ENCODE assay signal across 24 cellular contexts in genomic region chr7:81641873-81642272, GRCh38.
"Had no signal": no experiment of that assay in that cellular context is flagged by ENCODE, and none has a peak within 500 bp of the region (broad histone marks: within the 10 kb centered on the region; RNA-seq: fewer than 3 reads in every experiment).

No MANE protein-coding gene starts in this region.

- H3K27ac ChIP-seq: brain microvascular endothelial cell, epithelial cell of prostate, lower lobe of right lung, right atrium auricular region, skin epidermis, transverse colon, vagina had no signal

- H3K9me3 Mint-ChIP-seq: activated naive CD8-positive, alpha-beta T cell treated with anti-CD3 and anti-CD28 coated beads, Interleukin-2, amount 10 ng/mL, durations not matched to agents 7 days and 5 days had no signal

- H3K4me3 ChIP-seq: lower lobe of right lung, right atrium auricular region, skin epidermis, transverse colon, vagina had no signal

- H3K27me3 ChIP-seq: brain microvascular endothelial cell, right atrium auricular region, transverse colon, vagina had no signal

- H3K4me1 Mint-ChIP-seq: activated naive CD8-positive, alpha-beta T cell treated with anti-CD3 and anti-CD28 coated beads, Interleukin-2, amount 10 ng/mL, durations not matched to agents 7 days and 5 days; central memory CD8-positive, alpha-beta T cell had no signal

- H3K27me3 Mint-ChIP-seq: activated naive CD8-positive, alpha-beta T cell treated with anti-CD3 and anti-CD28 coated beads, Interleukin-2, amount 10 ng/mL, durations not matched to agents 7 days and 5 days; central memory CD8-positive, alpha-beta T cell; dendritic cell treated with granulocyte-macrophage colony-stimulating factor and Interleukin-4, amounts not matched to agents 40 ng/mL and 50 ng/mL, for 4 days; effector memory CD8-positive, alpha-beta T cell; progenitor cell of endocrine pancreas had no signal

- H3K4me1 ChIP-seq: lower lobe of right lung, right atrium auricular region, transverse colon had no signal

- H3K36me3 ChIP-seq: brain microvascular endothelial cell, lower lobe of right lung, right atrium auricular region, transverse colon, vagina had no signal

- DNase-seq: activated CD4-positive, alpha-beta T cell treated with anti-CD3 and anti-CD28 coated beads, Interleukin-2, amount 50 U/mL, for 1 hour; activated CD8-positive, alpha-beta memory T cell treated with anti-CD3 and anti-CD28 coated beads for 24 hours; activated gamma-delta T cell treated with Interleukin-2 at 50 U/mL for 16 hours; activated naive CD8-positive, alpha-beta T cell treated with anti-CD3 and anti-CD28 coated beads, Interleukin-2, amount 10 ng/mL, durations not matched to agents 7 days and 5 days; brain microvascular endothelial cell; effector memory CD8-positive, alpha-beta T cell; foreskin melanocyte; head of caudate nucleus; left colon; lower lobe of right lung; nephron progenitor cell; occipital lobe; stimulated activated CD4-positive, alpha-beta T cell treated with anti-CD3 and anti-CD28 coated beads, Interleukin-15, amount 100 ng/mL, for 24 hours; stimulated activated CD4-positive, alpha-beta T cell treated with anti-CD3 and anti-CD28 coated beads, Interleukin-4, amount 100 ng/mL, for 24 hours; stimulated activated naive CD4-positive, alpha-beta T cell; transverse colon had no signal

- ATAC-seq: effector memory CD8-positive, alpha-beta T cell; left colon; lower lobe of right lung had no signal

- H3K27ac Mint-ChIP-seq: activated naive CD8-positive, alpha-beta T cell treated with anti-CD3 and anti-CD28 coated beads, Interleukin-2, amount 10 ng/mL, durations not matched to agents 7 days and 5 days; dendritic cell treated with granulocyte-macrophage colony-stimulating factor and Interleukin-4, amounts not matched to agents 40 ng/mL and 50 ng/mL, for 4 days; effector memory CD8-positive, alpha-beta T cell; mesothelial cell of epicardium; nephron progenitor cell; progenitor cell of endocrine pancreas had no signal

- H3K9me3 ChIP-seq: lower lobe of right lung, transverse colon, vagina had no signal

- H3K4me3 Mint-ChIP-seq: activated naive CD8-positive, alpha-beta T cell treated with anti-CD3 and anti-CD28 coated beads, Interleukin-2, amount 10 ng/mL, durations not matched to agents 7 days and 5 days; central memory CD8-positive, alpha-beta T cell; dendritic cell treated with granulocyte-macrophage colony-stimulating factor and Interleukin-4, amounts not matched to agents 40 ng/mL and 50 ng/mL, for 4 days; effector memory CD8-positive, alpha-beta T cell; mesothelial cell of epicardium; nephron progenitor cell had no signal

- H3K36me3 Mint-ChIP-seq: activated naive CD8-positive, alpha-beta T cell treated with anti-CD3 and anti-CD28 coated beads, Interleukin-2, amount 10 ng/mL, durations not matched to agents 7 days and 5 days had no signal
